1 cellular context compared by ENCODE assay signal in the genomic region with DNA sequence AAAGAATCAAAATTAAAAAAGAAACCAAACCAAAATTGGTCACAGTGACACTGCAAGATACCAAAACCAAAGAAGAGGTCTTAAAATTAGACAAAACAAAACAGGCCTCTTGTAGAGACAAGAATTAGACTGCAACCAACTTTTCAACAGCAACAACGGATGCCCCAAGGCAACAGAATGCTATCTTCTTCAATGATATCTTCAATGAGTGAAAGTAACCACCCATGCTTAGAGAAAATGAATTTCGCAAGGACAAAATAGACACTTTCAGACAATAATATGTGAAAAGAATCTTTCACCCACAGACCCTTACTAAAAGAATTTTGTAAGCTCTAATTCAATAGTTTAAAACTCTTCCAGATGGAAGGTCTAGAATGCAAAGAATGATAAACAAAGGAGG.
A peak's percentile ranks its signal among the peaks of the same experiment; 100 is the strongest.
TF ChIP-seq lines count a peak whose summit lies in the region.

No MANE protein-coding gene starts in this region.

TF ChIP-seq in IMR-90, 13 proteins besides CTCF, POLR2A, EP300 and RAD21:
- TF ChIP-seq FOS (IDR thresholded peaks at IDR 0.05; ENCODE audit: low read depth, low read length) (no peak), MAZ (IDR thresholded peaks at IDR 0.05; ENCODE audit: borderline replicate concordance, low read depth, low read length) (no peak), CEBPB (IDR thresholded peaks at IDR 0.05; ENCODE audit: low read depth, low read length) (0 out of 2 replicates have a peak, but pooled peaks have one; percentile 15)
